In the genomic region with DNA sequence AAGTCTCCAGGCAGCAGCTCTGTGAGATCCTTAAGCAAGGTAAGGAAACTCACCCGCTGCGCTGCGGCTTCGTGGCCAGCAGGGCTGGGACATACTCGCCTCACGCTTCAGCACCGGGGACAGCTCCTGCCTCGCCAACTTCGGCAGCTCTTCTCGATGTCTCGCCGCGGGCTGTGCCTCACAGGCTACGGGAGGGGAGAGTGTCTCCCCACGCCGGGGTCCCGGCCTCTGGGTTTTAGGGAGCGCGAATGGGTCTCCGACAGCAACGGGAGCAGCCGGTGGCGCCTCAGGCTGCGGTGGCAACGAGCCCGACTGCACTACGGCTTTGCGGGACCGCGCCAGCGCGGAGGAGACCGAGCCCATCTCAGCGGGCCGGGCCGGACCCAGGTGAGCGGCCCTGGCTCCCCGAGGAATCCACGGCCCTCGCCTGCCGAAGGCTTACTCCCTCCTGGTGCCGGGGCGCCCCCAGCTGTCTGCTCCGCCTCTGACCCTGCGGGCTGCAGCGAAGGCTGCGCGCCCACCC, we compare ENCODE assay signal across 8 cellular contexts.
DNase-seq lines count a peak whose midpoint lies in the region; ATAC-seq and TF ChIP-seq lines count a peak whose summit lies in the region.

No MANE protein-coding gene starts in this region.

- 15 to 18% methylated on average over 10 to 15 of the region's 48 CpGs for WGBS in esophagus squamous epithelium, 2 donors

- no peaks in the 10 kb centered on the region for H3K4me1 ChIP-seq in esophagus squamous epithelium

- H3K27ac Mint-ChIP-seq in chondrocyte (ENCODE audit: unreplicated experiment), result no peak overlapping the region

- TF ChIP-seq POLR2A in esophagus squamous epithelium (IDR thresholded peaks at IDR 0.05), result no peak

- no peaks in the 10 kb centered on the region for H3K36me3 ChIP-seq in esophagus squamous epithelium

- no peak overlapping the region for H3K4me3 Mint-ChIP-seq in chondrocyte (ENCODE audit: unreplicated experiment)

- H3K9me3 Mint-ChIP-seq in chondrocyte (ENCODE audit: low read depth), result peaks cover 4% of the 10 kb centered on the region

- peaks cover 64% of the 10 kb centered on the region for H3K27me3 Mint-ChIP-seq in chondrocyte (ENCODE audit: low read depth)

- peaks cover 0 to 59% (median 6%) of the 10 kb centered on the region in 4 donors for H3K27me3 ChIP-seq in esophagus squamous epithelium

- H3K27ac ChIP-seq in esophagus squamous epithelium, result no peak overlapping the region

- peaks cover 7% of the 10 kb centered on the region for H3K4me1 Mint-ChIP-seq in chondrocyte (ENCODE audit: low read depth)

- DNase-seq in activated gamma-delta T cell treated with Interleukin-2 at 50 U/mL for 16 hours, result peak; percentile 51
- DNase-seq in activated gamma-delta T cell (lab: John Stamatoyannopoulos, UW), result no peak
- DNase-seq in LNCaP clone FGC (ENCODE audit: low read depth), result peak; percentile 52
- peak; percentile 9 for DNase-seq in activated CD4-positive, CD25-positive, alpha-beta regulatory T cell treated with anti-CD3 and anti-CD28 coated beads, Interleukin-2, amount 50 U/mL, for 16 hours (ENCODE audit: low read depth, low spot score)
- DNase-seq in chondrocyte (ENCODE audit: low spot score), result peak; percentile 95
- DNase-seq in left lobe of liver (ENCODE audit: low spot score), result peak; percentile 61
- peak; percentile 48 to 77 for DNase-seq in stimulated activated CD4-positive, alpha-beta T cell treated with anti-CD3 and anti-CD28 coated beads, Interleukin-4, amount 100 ng/mL, for 48 hours (ENCODE audit: low read depth in 2 of 2)
- no peak for DNase-seq in esophagus squamous epithelium (lab: John Stamatoyannopoulos, UW)

- peak; percentile 20; the same call in 1 of the 2 replicates for TF ChIP-seq CTCF in LNCaP clone FGC (IDR thresholded peaks at IDR 0.05; ENCODE audit: control insufficient read depth, extremely low read depth, insufficient read depth)
- peak; percentile 69 for TF ChIP-seq CTCF in chondrocyte (IDR thresholded peaks at IDR 0.05)
- TF ChIP-seq CTCF in esophagus squamous epithelium (IDR thresholded peaks at IDR 0.05), result peak in 1 of 6 experiments; percentile 33

- peak; percentile 93 for ATAC-seq in left lobe of liver

- peaks cover 0 to 10% (median 8%) of the 10 kb centered on the region in 3 donors for H3K9me3 ChIP-seq in esophagus squamous epithelium

- intact Hi-C loops in esophagus squamous epithelium (cut with DNase I), result no loop called here

- no peak overlapping the region for H3K4me3 ChIP-seq in LNCaP clone FGC (ENCODE audit: low read depth, low read length)
- no peak overlapping the region for H3K4me3 ChIP-seq in esophagus squamous epithelium

- peaks cover 3% of the 10 kb centered on the region for H3K36me3 Mint-ChIP-seq in chondrocyte (ENCODE audit: low read depth)

Comparison
In these comparisons a context has a peak if more than half of its experiments do, and no peak if none do; other contexts are left out.
1. DNase-seq: peak in activated gamma-delta T cell treated with Interleukin-2 at 50 U/mL for 16 hours (single experiment), LNCaP clone FGC (single experiment), activated CD4-positive, CD25-positive, alpha-beta regulatory T cell treated with anti-CD3 and anti-CD28 coated beads, Interleukin-2, amount 50 U/mL, for 16 hours (single experiment), chondrocyte (single experiment), left lobe of liver (single experiment) and stimulated activated CD4-positive, alpha-beta T cell treated with anti-CD3 and anti-CD28 coated beads, Interleukin-4, amount 100 ng/mL, for 48 hours (2 of 2); none in activated gamma-delta T cell (single experiment) and esophagus squamous epithelium (single experiment).